Comparison of ENCODE assay signal across 1 cellular context in the genomic region with DNA sequence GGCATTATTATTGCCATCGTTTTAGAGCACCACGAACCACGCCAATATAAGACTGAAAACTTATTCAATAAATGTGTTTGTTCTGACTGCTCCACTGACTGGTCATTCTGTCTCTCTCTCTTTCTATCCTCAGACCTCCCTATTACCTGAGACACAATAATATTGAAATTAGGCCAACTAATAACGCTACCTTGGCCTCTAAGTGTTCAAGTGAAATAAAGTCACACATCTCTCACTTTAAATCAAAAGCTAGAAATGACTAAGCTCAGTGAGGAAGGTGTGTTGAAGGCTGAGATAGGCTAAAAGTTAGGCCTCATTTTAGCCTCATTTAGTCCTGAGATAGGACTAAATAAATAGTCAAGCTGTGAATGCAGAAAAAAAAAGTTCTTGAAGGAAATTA.
TF ChIP-seq lines count a peak whose summit lies in the region.

No MANE protein-coding gene starts in this region.

TF ChIP-seq in K562, 482 proteins besides CTCF, POLR2A, EP300 and RAD21:
- TF ChIP-seq NELFE (IDR thresholded peaks at IDR 0.05; ENCODE audit: insufficient read depth, insufficient read length): no peak
- no peak for TF ChIP-seq SAFB (IDR thresholded peaks at IDR 0.05; ENCODE audit: borderline replicate concordance, low read depth, low read length)
- no peak for TF ChIP-seq ZEB2 (IDR thresholded peaks at IDR 0.05)
- TF ChIP-seq RFX5 (IDR thresholded peaks at IDR 0.05; ENCODE audit: low read depth, low read length): no peak
- no peak for TF ChIP-seq FOXK1 (CRISPR knock-in tag; IDR thresholded peaks at IDR 0.05; ENCODE audit: borderline replicate concordance)
- no peak for TF ChIP-seq ZNF212 (CRISPR knock-in tag; IDR thresholded peaks at IDR 0.05)
- TF ChIP-seq BCL6 (CRISPR knock-in tag; IDR thresholded peaks at IDR 0.05): no peak
- no peak for TF ChIP-seq MTA2 (IDR thresholded peaks at IDR 0.05; ENCODE audit: low read depth)
- no peak for TF ChIP-seq ZBTB11 (CRISPR knock-in tag; IDR thresholded peaks at IDR 0.05)
- TF ChIP-seq HDAC6 (IDR thresholded peaks at IDR 0.05; ENCODE audit: low read depth, low read length): no peak
- no peak for TF ChIP-seq ZNF23 (CRISPR knock-in tag; IDR thresholded peaks at IDR 0.05)
- no peak for TF ChIP-seq ZNF197 (CRISPR knock-in tag; IDR thresholded peaks at IDR 0.05; ENCODE audit: low read depth)
- no peak for TF ChIP-seq ZNF12 (CRISPR knock-in tag; IDR thresholded peaks at IDR 0.05)
- TF ChIP-seq, protein P1, sequence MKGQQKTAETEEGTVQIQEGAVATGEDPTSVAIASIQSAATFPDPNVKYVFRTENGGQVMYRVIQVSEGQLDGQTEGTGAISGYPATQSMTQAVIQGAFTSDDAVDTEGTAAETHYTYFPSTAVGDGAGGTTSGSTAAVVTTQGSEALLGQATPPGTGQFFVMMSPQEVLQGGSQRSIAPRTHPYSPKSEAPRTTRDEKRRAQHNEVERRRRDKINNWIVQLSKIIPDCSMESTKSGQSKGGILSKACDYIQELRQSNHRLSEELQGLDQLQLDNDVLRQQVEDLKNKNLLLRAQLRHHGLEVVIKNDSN (CRISPR knock-in tag; IDR thresholded peaks at IDR 0.05): no peak
- no peak for TF ChIP-seq HDAC8 (tag; IDR thresholded peaks at IDR 0.05)
- TF ChIP-seq, protein P2, sequence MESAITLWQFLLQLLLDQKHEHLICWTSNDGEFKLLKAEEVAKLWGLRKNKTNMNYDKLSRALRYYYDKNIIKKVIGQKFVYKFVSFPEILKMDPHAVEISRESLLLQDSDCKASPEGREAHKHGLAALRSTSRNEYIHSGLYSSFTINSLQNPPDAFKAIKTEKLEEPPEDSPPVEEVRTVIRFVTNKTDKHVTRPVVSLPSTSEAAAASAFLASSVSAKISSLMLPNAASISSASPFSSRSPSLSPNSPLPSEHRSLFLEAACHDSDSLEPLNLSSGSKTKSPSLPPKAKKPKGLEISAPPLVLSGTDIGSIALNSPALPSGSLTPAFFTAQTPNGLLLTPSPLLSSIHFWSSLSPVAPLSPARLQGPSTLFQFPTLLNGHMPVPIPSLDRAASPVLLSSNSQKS (CRISPR knock-in tag; IDR thresholded peaks at IDR 0.05): no peak
